In genomic region chr11:78424334-78425270, GRCh38 we compare ENCODE assay signal across 9 cellular contexts.
A peak's percentile ranks its signal among the peaks of the same experiment; 100 is the strongest.
DNase-seq lines count a peak whose midpoint lies in the region; ATAC-seq and TF ChIP-seq lines count a peak whose summit lies in the region.
"Had no signal": no experiment of that assay in that cellular context is flagged by ENCODE, and none has a peak within 500 bp of the region (broad histone marks: within the 10 kb centered on the region; RNA-seq: fewer than 3 reads in every experiment).

No MANE protein-coding gene starts in this region.

- DNase-seq in AG10803 (ENCODE audit: low read depth): peak; percentile 64
- peak; percentile 84 for DNase-seq in NB4 (ENCODE audit: low read depth)
- peak; percentile 84 for DNase-seq in fibroblast of peridontal ligament (ENCODE audit: extremely low read depth)
- no peak for DNase-seq in NCI-H2227 treated with DMSO at 0.1 percent for 48 hours (lab: John Stamatoyannopoulos, UW)
- no peak for DNase-seq in AG08396 (ENCODE audit: low spot score)

- peak; percentile 42 for ATAC-seq in GM21390 (IDR thresholded peaks at IDR 0.05; ENCODE audit: unreplicated experiment)
- no peak for ATAC-seq in HG03039 (IDR thresholded peaks at IDR 0.05; ENCODE audit: unreplicated experiment)
- no peak for ATAC-seq in HG02759 (IDR thresholded peaks at IDR 0.05; ENCODE audit: unreplicated experiment)

- no peak for TF ChIP-seq POLR2A in NB4 (IDR thresholded peaks at IDR 0.05; ENCODE audit: extremely low read depth, insufficient read length)

- H3K4me3 ChIP-seq in AG10803 (ENCODE audit: low read length) (no peak overlapping the region), NB4 (ENCODE audit: low read depth, low read length) (no peak overlapping the region)
- H3K4me3 ChIP-seq: SK-N-MC had no signal

- TF ChIP-seq CTCF in AG10803 (conservative IDR thresholded peaks at IDR 0.05; ENCODE audit: low read length) (no peak), NB4 (IDR thresholded peaks at IDR 0.05; ENCODE audit: low read depth, low read length) (no peak)

Comparison
In these comparisons a context has a peak if more than half of its experiments do, and no peak if none do; other contexts are left out.
1. DNase-seq: peak in AG10803 (single experiment), NB4 (single experiment) and fibroblast of peridontal ligament (single experiment); none in NCI-H2227 treated with DMSO at 0.1 percent for 48 hours (single experiment) and AG08396 (single experiment).